28 cellular contexts compared by ENCODE assay signal in the genomic region with DNA sequence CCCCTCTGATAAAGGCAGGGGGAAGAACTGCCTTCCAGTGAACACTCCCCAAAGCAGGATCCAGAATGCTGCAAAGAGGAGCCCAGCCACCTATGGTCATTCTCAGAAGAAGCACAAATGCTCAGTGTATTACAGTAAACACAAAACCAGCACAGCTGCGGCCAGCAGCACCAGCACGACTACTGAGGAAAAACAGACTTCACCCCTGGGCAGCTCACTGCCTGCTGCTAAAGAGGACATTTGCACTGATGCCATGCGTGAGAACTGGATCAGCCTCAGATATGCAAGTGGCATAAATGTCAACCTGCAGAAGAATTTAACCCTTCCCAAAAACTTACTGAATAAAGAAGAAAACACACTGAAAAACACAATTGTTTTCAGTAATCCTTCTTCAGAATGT.
DNase-seq lines count a peak whose midpoint lies in the region; ATAC-seq, FAIRE-seq and TF ChIP-seq lines count a peak whose summit lies in the region.
"Had no signal": no experiment of that assay in that cellular context is flagged by ENCODE, and none has a peak within 500 bp of the region (broad histone marks: within the 10 kb centered on the region; RNA-seq: fewer than 3 reads in every experiment).

No MANE protein-coding gene starts in this region.

- no peak for DNase-seq in activated T-cell treated with anti-CD3 and anti-CD28 coated beads, Interleukin-2, amount 50 U/mL, for 24 hours
- no peak for DNase-seq in activated T-cell treated with anti-CD3 and anti-CD28 coated beads, Interleukin-2, amount 50 U/mL, for 1 hour
- DNase-seq in left ventricle myocardium superior, result no peak
- DNase-seq in right cardiac atrium, result no peak
- DNase-seq in GM12878 (ENCODE audit: low read depth, low spot score), result no peak
- DNase-seq in sigmoid colon, result no peak
- no peak for DNase-seq in stimulated activated CD4-positive, alpha-beta T cell treated with anti-CD3 and anti-CD28 coated beads, Interleukin-2, amount 100 ng/mL, for 48 hours
- DNase-seq in HEK293T (ENCODE audit: extremely low spot score), result no peak
- DNase-seq: 8988T; CD4-positive, alpha-beta memory T cell; COR-L47; DMS53; HCEC 1CT; NCI-H1048; NCI-H1417; NCI-H1694 treated with DMSO at 0.1 percent for 48 hours; NCI-H2081; NCI-H2171; NCI-H226; NCI-H510A; NCI-H69; SHP77 treated with DMSO at 0.1 percent for 48 hours had no signal

- no peaks in the 10 kb centered on the region; the same call in 1 of the 2 replicates for H4K20me1 ChIP-seq in GM12878 (ENCODE audit: control insufficient read depth, insufficient read depth)

- SMC1A ChIA-PET in GM12878 (lab: Charles Lee; ENCODE audit: uncharacterized antibody, unreplicated experiment), result no interaction called here

- H3K27ac ChIP-seq in right cardiac atrium (ENCODE audit: low read length), result no peak overlapping the region
- no peak overlapping the region for H3K27ac ChIP-seq in GM12878 (ENCODE audit: control insufficient read depth, insufficient read depth)
- H3K27ac ChIP-seq in sigmoid colon, result peak overlapping the region in 3 of 4 donors; percentile 20 to 62 (median 59)
- H3K27ac ChIP-seq: BLaER1, HL-60, RWPE1, SK-N-MC had no signal

- RAD21 ChIA-PET in GM12878 (lab: Charles Lee; ENCODE audit: unreplicated experiment), result interaction anchor here (1.2 to 1.5 kb wide), 2 partner anchors 10 to 40 kb away, joined by 4 read pairs; no protein-coding TSS in a partner anchor

- no peak overlapping the region for H3K4me3 Mint-ChIP-seq in activated T-cell treated with anti-CD3 and anti-CD28 coated beads, Interleukin-2, amount 50 U/mL, for 24 hours
- H3K4me3 Mint-ChIP-seq: CD4-positive, alpha-beta memory T cell had no signal

- H3K4me1 ChIP-seq in right cardiac atrium (ENCODE audit: control insufficient read depth, insufficient read depth, low read length) (no peaks in the 10 kb centered on the region), GM12878 (ENCODE audit: control insufficient read depth, insufficient read depth, low read length) (no peaks in the 10 kb centered on the region), sigmoid colon (peaks cover 0 to 54% (median 23%) of the 10 kb centered on the region in 4 donors)

- CTCF ChIA-PET in GM12878 (lab: Yijun Ruan, JAX) (interaction anchor here (2.0 kb wide), 1 partner anchor 9 kb away, joined by 6 read pairs; no protein-coding TSS in a partner anchor), HEK293T (lab: Yijun Ruan, JAX) (interaction anchor here (0.5 kb wide), 1 partner anchor 1214 kb away, joined by 3 read pairs; no protein-coding TSS in a partner anchor)

- no peak overlapping the region for H3K9ac ChIP-seq in GM12878 (ENCODE audit: control insufficient read depth, insufficient read depth, low read length)
- H3K9ac ChIP-seq: BLaER1 had no signal

- H3K27me3 Mint-ChIP-seq in activated T-cell treated with anti-CD3 and anti-CD28 coated beads, Interleukin-2, amount 50 U/mL, for 24 hours, result no peaks in the 10 kb centered on the region
- H3K27me3 Mint-ChIP-seq: CD4-positive, alpha-beta memory T cell had no signal

- no peak for TF ChIP-seq POLR2A in GM12878 (IDR thresholded peaks at IDR 0.05; ENCODE audit: low read depth, low read length)
- TF ChIP-seq POLR2A in sigmoid colon (IDR thresholded peaks at IDR 0.05), result no peak

- no peak for TF ChIP-seq CTCF in GM12878 (IDR thresholded peaks at IDR 0.05 in 2 of 3, conservative IDR thresholded peaks at IDR 0.05 in 1 of 3; ENCODE audit: control insufficient read depth in 2 of 3, extremely low read depth in 1 of 3, insufficient read depth in 1 of 3, low read depth in 3 of 3, low read length in 3 of 3)
- no peak for TF ChIP-seq CTCF in sigmoid colon (IDR thresholded peaks at IDR 0.05)

- H3K4me3 ChIP-seq in right cardiac atrium (ENCODE audit: low read length), result no peak overlapping the region
- H3K4me3 ChIP-seq in GM12878, result no peak overlapping the region
- H3K4me3 ChIP-seq in sigmoid colon, result no peak overlapping the region
- H3K4me3 ChIP-seq: BLaER1, SK-N-MC had no signal

- POLR2A ChIA-PET in GM12878 (lab: Charles Lee) (interaction anchor here (1.5 kb wide), 1 partner anchor 9 kb away, joined by 4 read pairs; no protein-coding TSS in a partner anchor), HEK293T (lab: Yijun Ruan, JAX) (no interaction called here)

- no peak overlapping the region for H2AFZ ChIP-seq in GM12878 (ENCODE audit: control insufficient read depth, low read depth, low read length)

- TF ChIP-seq EP300 in GM12878 (IDR thresholded peaks at IDR 0.05; ENCODE audit: borderline replicate concordance in 1 of 2, control insufficient read depth in 1 of 2, low read depth in 2 of 2, low read length in 2 of 2) (no peak), sigmoid colon (IDR thresholded peaks at IDR 0.05) (no peak)

- TF ChIP-seq RAD21 in GM12878 (IDR thresholded peaks at IDR 0.05; ENCODE audit: insufficient read depth, low read depth, low read length), result no peak

- in situ Hi-C loops in GM12878 (cut with MboI), result no loop called here

- no peaks in the 10 kb centered on the region for H3K27me3 ChIP-seq in right cardiac atrium (ENCODE audit: control insufficient read depth, insufficient read depth)
- H3K27me3 ChIP-seq in GM12878 (replicated peaks in 1 of 2; ENCODE audit: control insufficient read depth in 2 of 2, insufficient read depth in 2 of 2, low read length in 1 of 2), result no peaks in the 10 kb centered on the region
- no peaks in the 10 kb centered on the region for H3K27me3 ChIP-seq in sigmoid colon
- H3K27me3 ChIP-seq: BLaER1 had no signal

- 63% methylated on average over 3 of the region's 3 CpGs for WGBS in right cardiac atrium
- 98% methylated on average over 3 of the region's 3 CpGs for WGBS in GM12878 (ENCODE audit: insufficient coverage, insufficient replicate concordance, low lambda C conversion rate, missing lambda C conversion rate)
- 86 to 90% methylated on average over 3 of the region's 3 CpGs for WGBS in sigmoid colon, 2 donors

- no peak for FAIRE-seq in GM12878 (lab: Jason Lieb, UNC)
- FAIRE-seq: H1 had no signal

- ATAC-seq in left ventricle myocardium superior (peak; percentile 53), right cardiac atrium (no peak), GM12878 (no peak)
- ATAC-seq: Panc1 had no signal

- H3K36me3 Mint-ChIP-seq in activated T-cell treated with anti-CD3 and anti-CD28 coated beads, Interleukin-2, amount 50 U/mL, for 24 hours (ENCODE audit: low read depth), result peaks cover 95% of the 10 kb centered on the region

- TSS peak; percentile 10 for BruUV-seq in GM12878 (replicated peaks; lab: Mats Ljungman, UMichigan)

- H3K79me2 ChIP-seq in GM12878 (ENCODE audit: control insufficient read depth, insufficient read depth, low read length), result peaks cover 6% of the 10 kb centered on the region

- peaks cover 30% of the 10 kb centered on the region for H3K4me1 Mint-ChIP-seq in activated T-cell treated with anti-CD3 and anti-CD28 coated beads, Interleukin-2, amount 50 U/mL, for 24 hours (ENCODE audit: low read depth)

- intact Hi-C loops in left ventricle myocardium superior (cut with micrococcal nuclease) (no loop called here), right cardiac atrium (cut with DNase I) (no loop called here), GM12878 (cut with micrococcal nuclease; ENCODE audit: unreplicated experiment) (no loop called here), sigmoid colon (cut with DNase I) (no loop called here)

- no peak overlapping the region for H3K4me2 ChIP-seq in GM12878 (ENCODE audit: control insufficient read depth, insufficient read depth)
- H3K4me2 ChIP-seq: BLaER1 had no signal

- H3K36me3 ChIP-seq in GM12878 (ENCODE audit: control insufficient read depth in 2 of 2, insufficient read depth in 2 of 2, low read length in 1 of 2), result peaks cover 17 to 52% of the 10 kb centered on the region in 2 experiments
- H3K36me3 ChIP-seq in sigmoid colon, result peaks cover 0 to 36% (median 9%) of the 10 kb centered on the region in 4 donors

- no peaks in the 10 kb centered on the region for H3K9me3 Mint-ChIP-seq in activated T-cell treated with anti-CD3 and anti-CD28 coated beads, Interleukin-2, amount 50 U/mL, for 24 hours
- H3K9me3 Mint-ChIP-seq: CD4-positive, alpha-beta memory T cell had no signal

- H3K27ac Mint-ChIP-seq in activated T-cell treated with anti-CD3 and anti-CD28 coated beads, Interleukin-2, amount 50 U/mL, for 24 hours, result peak overlapping the region; percentile 14

- no peaks in the 10 kb centered on the region for H3K9me3 ChIP-seq in right cardiac atrium (ENCODE audit: control insufficient read depth, low read length)
- H3K9me3 ChIP-seq in GM12878 (replicated peaks; ENCODE audit: control insufficient read depth, insufficient read depth, low read length), result no peaks in the 10 kb centered on the region
- H3K9me3 ChIP-seq in sigmoid colon, result no peaks in the 10 kb centered on the region
- H3K9me3 ChIP-seq: BLaER1 had no signal

TF ChIP-seq in GM12878, 131 proteins besides CTCF, POLR2A, EP300 and RAD21 (continues in another document):
- TF ChIP-seq, protein P1, sequence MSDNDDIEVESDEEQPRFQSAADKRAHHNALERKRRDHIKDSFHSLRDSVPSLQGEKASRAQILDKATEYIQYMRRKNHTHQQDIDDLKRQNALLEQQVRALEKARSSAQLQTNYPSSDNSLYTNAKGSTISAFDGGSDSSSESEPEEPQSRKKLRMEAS (IDR thresholded peaks at IDR 0.05; ENCODE audit: low read depth, low read length), result no peak

TF ChIP-seq in HEK293T, 16 proteins besides CTCF, POLR2A, EP300 and RAD21:
- TF ChIP-seq L3MBTL2 (conservative IDR thresholded peaks at IDR 0.05) (no peak), BHLHE40 (IDR thresholded peaks at IDR 0.05; ENCODE audit: borderline replicate concordance) (no peak), FOXM1 (IDR thresholded peaks at IDR 0.05; ENCODE audit: borderline replicate concordance) (no peak)

Comparison
In these comparisons a context has a peak if more than half of its experiments do, and no peak if none do; other contexts are left out.
1. H3K27ac ChIP-seq: peak in sigmoid colon (3 of 4); none in right cardiac atrium (single experiment) and GM12878 (single experiment).